ENCODE assay signal across 14 cellular contexts in genomic region chr6:9612489-9612888, GRCh38.
"Had no signal": no experiment of that assay in that cellular context is flagged by ENCODE, and none has a peak within 500 bp of the region (broad histone marks: within the 10 kb centered on the region; RNA-seq: fewer than 3 reads in every experiment).

No MANE protein-coding gene starts in this region.

- H3K4me3 ChIP-seq: esophagus squamous epithelium, heart left ventricle, left lung, ovary, transverse colon had no signal

- H3K27ac ChIP-seq: esophagus squamous epithelium, heart left ventricle, left lung, ovary, transverse colon had no signal

- H3K36me3 ChIP-seq: esophagus squamous epithelium, heart left ventricle, left lung, ovary, transverse colon had no signal

- H3K9me3 ChIP-seq: esophagus squamous epithelium, heart left ventricle, left lung, ovary, transverse colon had no signal

- H3K27me3 ChIP-seq: esophagus squamous epithelium, heart left ventricle, left lung, ovary, transverse colon had no signal

- DNase-seq: activated CD4-positive, alpha-beta T cell treated with anti-CD3 and anti-CD28 coated beads, Interleukin-2, amount 50 U/mL, for 4 hours; activated CD4-positive, CD25-positive, alpha-beta regulatory T cell treated with anti-CD3 and anti-CD28 coated beads, Interleukin-2, amount 50 U/mL, for 72 hours; activated CD8-positive, alpha-beta memory T cell treated with anti-CD3 and anti-CD28 coated beads, Interleukin-2, amount 10 ng/mL, durations not matched to agents 7 days and 5 days; activated gamma-delta T cell; activated T-cell treated with anti-CD3 and anti-CD28 coated beads, Interleukin-2, amount 50 U/mL, for 4 hours; esophagus squamous epithelium; foreskin melanocyte; heart left ventricle; left lung; ovary; stimulated activated CD4-positive, alpha-beta T cell treated with anti-CD3 and anti-CD28 coated beads, Interleukin-12 subunit alpha, Interleukin-12 subunit beta, amount 100 ng/mL, for 4 hours; stimulated activated naive CD4-positive, alpha-beta T cell; substantia nigra; transverse colon had no signal

- H3K4me1 ChIP-seq: heart left ventricle, left lung, transverse colon had no signal
